Comparison of ENCODE assay signal across 8 cellular contexts in the genomic region with DNA sequence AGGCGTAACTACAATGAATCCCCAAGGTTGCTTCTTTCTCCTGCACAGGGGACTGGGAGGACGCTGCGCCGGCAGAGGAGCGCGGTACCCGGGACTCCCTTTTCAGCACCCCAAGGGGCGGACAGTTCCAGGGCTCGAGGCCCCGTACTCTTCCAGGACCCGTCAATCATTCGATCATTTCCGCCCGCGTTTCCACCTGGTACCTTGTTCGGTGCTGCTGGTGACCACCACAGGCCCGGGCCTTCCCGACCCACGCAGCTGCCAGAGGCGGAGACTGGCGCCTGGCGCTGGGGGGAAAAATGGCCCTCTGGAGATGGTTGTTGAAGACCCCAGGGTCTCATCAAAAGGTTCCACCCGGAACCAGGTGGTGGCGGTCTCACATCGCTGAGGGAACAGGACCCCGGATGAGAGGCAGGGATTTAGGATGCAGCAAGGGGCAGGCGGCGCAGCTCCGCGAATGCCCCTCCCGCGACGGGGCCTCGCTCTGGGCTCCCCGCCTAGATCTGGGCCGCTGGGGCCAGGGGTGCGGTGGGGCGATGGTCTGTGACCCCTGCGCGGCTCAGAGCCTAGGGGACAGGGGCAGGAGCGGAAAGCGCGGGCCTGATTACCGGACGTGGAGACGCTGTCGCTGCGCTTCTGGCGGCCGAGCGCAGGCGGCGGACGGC. TPM values are rescaled to one million over a fixed set of nuclear protein-coding genes. Genes with fewer than 3 reads are reported as not detected.
DNase-seq lines count a peak whose midpoint lies in the region; ATAC-seq and TF ChIP-seq lines count a peak whose summit lies in the region.

No MANE protein-coding gene starts in this region.

- H3K27ac ChIP-seq in gastroesophageal sphincter: no peak overlapping the region

- H3K36me3 ChIP-seq in gastroesophageal sphincter: no peaks in the 10 kb centered on the region

- peaks cover 93% of the 10 kb centered on the region for H3K27me3 ChIP-seq in gastroesophageal sphincter

- no peak for ATAC-seq in activated CD8-positive, alpha-beta memory T cell treated with anti-CD3 and anti-CD28 coated beads, Interleukin-2, amount 10 ng/mL, durations not matched to agents 7 days and 5 days
- ATAC-seq in stimulated activated naive CD8-positive, alpha-beta T cell treated with anti-CD3 and anti-CD28 coated beads, Interleukin-15, Interleukin-2, amounts not matched to agents 100 U/mL and 50 U/mL, for 24 hours: no peak
- ATAC-seq in gastroesophageal sphincter: no peak

- peak; percentile 75 for DNase-seq in activated CD8-positive, alpha-beta memory T cell treated with anti-CD3 and anti-CD28 coated beads for 24 hours
- DNase-seq in activated CD8-positive, alpha-beta memory T cell treated with anti-CD3 and anti-CD28 coated beads, Interleukin-2, amount 10 ng/mL, durations not matched to agents 7 days and 5 days: no peak
- peak; percentile 55 for DNase-seq in activated naive CD8-positive, alpha-beta T cell treated with anti-CD3 and anti-CD28 coated beads for 36 hours
- peak; percentile 53 for DNase-seq in stimulated activated naive CD8-positive, alpha-beta T cell treated with anti-CD3 and anti-CD28 coated beads, Interleukin-15, Interleukin-2, amounts not matched to agents 100 U/mL and 50 U/mL, for 24 hours
- DNase-seq in NCI-H748 treated with DMSO at 0.1 percent for 48 hours (lab: John Stamatoyannopoulos, UW) (no peak), NCI-H1417 treated with DMSO at 0.1 percent for 48 hours (lab: John Stamatoyannopoulos, UW) (no peak)

- H3K9me3 ChIP-seq in iPS-18c (ENCODE audit: control insufficient read depth, insufficient read depth, low read length) (peaks cover 2% of the 10 kb centered on the region), gastroesophageal sphincter (no peaks in the 10 kb centered on the region)

- peaks cover 2% of the 10 kb centered on the region for H3K36me3 Mint-ChIP-seq in activated CD8-positive, alpha-beta memory T cell treated with anti-CD3 and anti-CD28 coated beads, Interleukin-2, amount 10 ng/mL, durations not matched to agents 7 days and 5 days
- no peaks in the 10 kb centered on the region for H3K36me3 Mint-ChIP-seq in activated naive CD8-positive, alpha-beta T cell treated with anti-CD3 and anti-CD28 coated beads for 36 hours

- WGBS in gastroesophageal sphincter (ENCODE audit: low coverage in 1 of 2), 2 donors: 0% methylated on average over 2 of the region's 54 CpGs; no CpG with 5 or more reads in 1 of the 2 donors

- H3K9me3 Mint-ChIP-seq in activated CD8-positive, alpha-beta memory T cell treated with anti-CD3 and anti-CD28 coated beads, Interleukin-2, amount 10 ng/mL, durations not matched to agents 7 days and 5 days (ENCODE audit: low read depth): no peaks in the 10 kb centered on the region
- no peaks in the 10 kb centered on the region for H3K9me3 Mint-ChIP-seq in activated naive CD8-positive, alpha-beta T cell treated with anti-CD3 and anti-CD28 coated beads for 36 hours

- no peak for TF ChIP-seq POLR2A in gastroesophageal sphincter (IDR thresholded peaks at IDR 0.05)

- no peak overlapping the region for H3K27ac Mint-ChIP-seq in activated CD8-positive, alpha-beta memory T cell treated with anti-CD3 and anti-CD28 coated beads, Interleukin-2, amount 10 ng/mL, durations not matched to agents 7 days and 5 days
- H3K27ac Mint-ChIP-seq in activated naive CD8-positive, alpha-beta T cell treated with anti-CD3 and anti-CD28 coated beads for 36 hours: no peak overlapping the region

- no peak for TF ChIP-seq CTCF in gastroesophageal sphincter (IDR thresholded peaks at IDR 0.05)

- H3K4me1 ChIP-seq in gastroesophageal sphincter: peaks cover 0 to 58% (median 17%) of the 10 kb centered on the region in 3 donors

- H3K4me3 ChIP-seq in iPS-18c (ENCODE audit: insufficient read depth, low read depth, low read length): peak overlapping the region; percentile 36
- no peak overlapping the region for H3K4me3 ChIP-seq in gastroesophageal sphincter

- H3K4me1 Mint-ChIP-seq in activated CD8-positive, alpha-beta memory T cell treated with anti-CD3 and anti-CD28 coated beads, Interleukin-2, amount 10 ng/mL, durations not matched to agents 7 days and 5 days: peaks cover 8% of the 10 kb centered on the region
- peaks cover 19% of the 10 kb centered on the region for H3K4me1 Mint-ChIP-seq in activated naive CD8-positive, alpha-beta T cell treated with anti-CD3 and anti-CD28 coated beads for 36 hours

- H3K4me3 Mint-ChIP-seq in activated CD8-positive, alpha-beta memory T cell treated with anti-CD3 and anti-CD28 coated beads, Interleukin-2, amount 10 ng/mL, durations not matched to agents 7 days and 5 days: no peak overlapping the region
- no peak overlapping the region for H3K4me3 Mint-ChIP-seq in activated naive CD8-positive, alpha-beta T cell treated with anti-CD3 and anti-CD28 coated beads for 36 hours

- CTCF ChIA-PET in activated CD8-positive, alpha-beta memory T cell treated with anti-CD3 and anti-CD28 coated beads, Interleukin-2, amount 10 ng/mL, durations not matched to agents 7 days and 5 days (lab: Charles Lee): no interaction called here

- H3K27me3 Mint-ChIP-seq in activated CD8-positive, alpha-beta memory T cell treated with anti-CD3 and anti-CD28 coated beads, Interleukin-2, amount 10 ng/mL, durations not matched to agents 7 days and 5 days: peaks cover 89% of the 10 kb centered on the region
- peaks cover 93% of the 10 kb centered on the region for H3K27me3 Mint-ChIP-seq in activated naive CD8-positive, alpha-beta T cell treated with anti-CD3 and anti-CD28 coated beads for 36 hours

- no peak for TF ChIP-seq EP300 in gastroesophageal sphincter (IDR thresholded peaks at IDR 0.05)

RNA-seq across cellular contexts. Expression of gene VSX1, which starts 0.7 kb away (rescaled TPM):
- total RNA-seq in activated CD8-positive, alpha-beta memory T cell treated with anti-CD3 and anti-CD28 coated beads, Interleukin-2, amount 10 ng/mL, durations not matched to agents 7 days and 5 days: not detected
- total RNA-seq in activated naive CD8-positive, alpha-beta T cell treated with anti-CD3 and anti-CD28 coated beads for 36 hours: not detected
- not detected for total RNA-seq in gastroesophageal sphincter

RNA-seq across cellular contexts. Expression of gene ACSS1, which starts 23.3 kb away (rescaled TPM):
- 10 to 100 TPM; 44.4 TPM for total RNA-seq in activated CD8-positive, alpha-beta memory T cell treated with anti-CD3 and anti-CD28 coated beads, Interleukin-2, amount 10 ng/mL, durations not matched to agents 7 days and 5 days
- 10 to 100 TPM; 14.3 to 14.5 TPM for total RNA-seq in activated naive CD8-positive, alpha-beta T cell treated with anti-CD3 and anti-CD28 coated beads for 36 hours
- total RNA-seq in gastroesophageal sphincter: 100 to 1,000 TPM in 1 of 4 donors, 10 to 100 TPM in 3; 44.7 to 105 (median 61.6) TPM

Comparison
In these comparisons a context has a peak if more than half of its experiments do, and no peak if none do; other contexts are left out.
1. DNase-seq: peak in activated CD8-positive, alpha-beta memory T cell treated with anti-CD3 and anti-CD28 coated beads for 24 hours (single experiment), activated naive CD8-positive, alpha-beta T cell treated with anti-CD3 and anti-CD28 coated beads for 36 hours (single experiment) and stimulated activated naive CD8-positive, alpha-beta T cell treated with anti-CD3 and anti-CD28 coated beads, Interleukin-15, Interleukin-2, amounts not matched to agents 100 U/mL and 50 U/mL, for 24 hours (single experiment); none in activated CD8-positive, alpha-beta memory T cell treated with anti-CD3 and anti-CD28 coated beads, Interleukin-2, amount 10 ng/mL, durations not matched to agents 7 days and 5 days (single experiment), NCI-H748 treated with DMSO at 0.1 percent for 48 hours (single experiment) and NCI-H1417 treated with DMSO at 0.1 percent for 48 hours (single experiment).